In the genomic region with DNA sequence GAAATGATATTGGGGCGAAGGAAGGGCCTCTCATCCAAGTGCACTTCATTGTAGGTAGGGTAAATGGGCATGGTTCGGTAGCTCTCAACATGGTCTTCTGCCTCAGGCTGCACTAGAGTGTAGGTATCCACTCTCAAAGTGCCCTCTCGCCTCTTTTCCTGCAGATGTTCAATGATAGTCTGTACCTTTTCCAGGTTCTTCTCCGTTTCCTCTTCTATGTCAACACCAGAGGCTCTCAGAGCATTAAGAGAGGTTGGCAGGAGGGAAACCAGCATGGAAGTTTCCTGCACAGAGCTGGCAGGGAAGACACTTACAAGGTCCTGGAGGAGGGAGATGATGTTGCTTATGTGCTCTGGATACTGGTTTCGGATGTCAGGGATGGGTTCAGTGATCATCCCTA, we compare ENCODE assay signal across 24 cellular contexts. TPM values are rescaled to one million over a fixed set of nuclear protein-coding genes. Genes with fewer than 3 reads are reported as not detected.
DNase-seq lines count a peak whose midpoint lies in the region; ATAC-seq and TF ChIP-seq lines count a peak whose summit lies in the region.
"Had no signal": no experiment of that assay in that cellular context is flagged by ENCODE, and none has a peak within 500 bp of the region (broad histone marks: within the 10 kb centered on the region; RNA-seq: fewer than 3 reads in every experiment).

No MANE protein-coding gene starts in this region.

- 99% methylated on average over 5 of the region's 5 CpGs for WGBS in suprapubic skin

- DNase-seq in natural killer cell treated with Interleukin-12 subunit alpha and Interleukin-12 subunit beta and Interleukin-15 and Interleukin-18, amount 100 ng/mL, for 72 hours (ENCODE audit: low spot score): no peak
- DNase-seq in natural killer cell: no peak
- no peak for DNase-seq in Panc1 (ENCODE audit: low read depth, low spot score)
- no peak for DNase-seq in effector memory CD8-positive, alpha-beta T cell
- no peak for DNase-seq in breast epithelium (ENCODE audit: low spot score in 2 of 2)
- DNase-seq in suprapubic skin (ENCODE audit: low spot score in 2 of 2): no peak
- DNase-seq in mucosa of gallbladder (ENCODE audit: low spot score): no peak
- DNase-seq: activated CD4-positive, alpha-beta T cell treated with anti-CD3 and anti-CD28 coated beads, Interleukin-2, amount 50 U/mL, for 48 hours; activated naive CD4-positive, alpha-beta T cell treated with Interleukin-2 at 50 U/mL for 16 hours; brain microvascular endothelial cell; esophagus squamous epithelium; glutamatergic neuron; NCI-H1092 treated with DMSO at 0.1 percent for 48 hours; NCI-H2171; NCI-H69; PC-9; small intestine; stimulated activated CD4-positive, alpha-beta T cell treated with anti-CD3 and anti-CD28 coated beads, Interleukin-4, amount 100 ng/mL, for 4 hours; stimulated activated CD8-positive, alpha-beta memory T cell treated with anti-CD3 and anti-CD28 coated beads, Interleukin-4, amount 100 ng/mL, for 48 hours; tibial artery had no signal

- no peak overlapping the region for H3K27ac ChIP-seq in Panc1 (ENCODE audit: low read length)
- H3K27ac ChIP-seq in breast epithelium: no peak overlapping the region
- no peak overlapping the region for H3K27ac ChIP-seq in suprapubic skin
- H3K27ac ChIP-seq: brain microvascular endothelial cell, esophagus squamous epithelium, PC-9, tibial artery had no signal

- H3K27me3 ChIP-seq in Panc1 (ENCODE audit: control insufficient read depth, insufficient read depth, low read length) (no peaks in the 10 kb centered on the region), breast epithelium (no peaks in the 10 kb centered on the region), suprapubic skin (no peaks in the 10 kb centered on the region)
- H3K27me3 ChIP-seq: brain microvascular endothelial cell, esophagus squamous epithelium, tibial artery had no signal

- no peaks in the 10 kb centered on the region for H3K27me3 Mint-ChIP-seq in natural killer cell treated with Interleukin-12 subunit alpha and Interleukin-12 subunit beta and Interleukin-15 and Interleukin-18, amount 100 ng/mL, for 72 hours
- H3K27me3 Mint-ChIP-seq in natural killer cell (ENCODE audit: low read depth in 2 of 2): no peaks in the 10 kb centered on the region
- no peaks in the 10 kb centered on the region for H3K27me3 Mint-ChIP-seq in effector memory CD8-positive, alpha-beta T cell
- no peaks in the 10 kb centered on the region for H3K27me3 Mint-ChIP-seq in stimulated activated memory B cell treated with anti-CD40 and anti-IgM and Interleukin-4, amounts not matched to agents 10 μg/mL and 1 μg/mL and 100 μg/mL, for 72 hours

- peaks cover 60% of the 10 kb centered on the region for H3K36me3 Mint-ChIP-seq in natural killer cell treated with Interleukin-12 subunit alpha and Interleukin-12 subunit beta and Interleukin-15 and Interleukin-18, amount 100 ng/mL, for 72 hours
- H3K36me3 Mint-ChIP-seq in natural killer cell: peaks cover 24% of the 10 kb centered on the region
- H3K36me3 Mint-ChIP-seq in effector memory CD8-positive, alpha-beta T cell (ENCODE audit: insufficient read depth): peaks cover 87% of the 10 kb centered on the region
- peaks cover 67% of the 10 kb centered on the region for H3K36me3 Mint-ChIP-seq in stimulated activated memory B cell treated with anti-CD40 and anti-IgM and Interleukin-4, amounts not matched to agents 10 μg/mL and 1 μg/mL and 100 μg/mL, for 72 hours

- no peak for TF ChIP-seq EP300 in suprapubic skin (IDR thresholded peaks at IDR 0.05)

- no peak overlapping the region for H3K27ac Mint-ChIP-seq in natural killer cell treated with Interleukin-12 subunit alpha and Interleukin-12 subunit beta and Interleukin-15 and Interleukin-18, amount 100 ng/mL, for 72 hours
- H3K27ac Mint-ChIP-seq in natural killer cell: no peak overlapping the region
- H3K27ac Mint-ChIP-seq in effector memory CD8-positive, alpha-beta T cell: peak overlapping the region in 1 of 2 donors; percentile 61
- H3K27ac Mint-ChIP-seq in stimulated activated memory B cell treated with anti-CD40 and anti-IgM and Interleukin-4, amounts not matched to agents 10 μg/mL and 1 μg/mL and 100 μg/mL, for 72 hours: peak overlapping the region; percentile 51
- H3K27ac Mint-ChIP-seq: GM23338, nephron had no signal

- peaks cover 53 to 68% of the 10 kb centered on the region in 2 donors for H3K4me1 Mint-ChIP-seq in natural killer cell treated with Interleukin-12 subunit alpha and Interleukin-12 subunit beta and Interleukin-15 and Interleukin-18, amount 100 ng/mL, for 72 hours (ENCODE audit: low read depth in 2 of 2)
- H3K4me1 Mint-ChIP-seq in natural killer cell: peaks cover 48 to 58% of the 10 kb centered on the region in 2 donors
- H3K4me1 Mint-ChIP-seq in effector memory CD8-positive, alpha-beta T cell (ENCODE audit: low read depth in 2 of 2): peaks cover 51 to 62% of the 10 kb centered on the region in 2 donors
- peaks cover 65% of the 10 kb centered on the region for H3K4me1 Mint-ChIP-seq in stimulated activated memory B cell treated with anti-CD40 and anti-IgM and Interleukin-4, amounts not matched to agents 10 μg/mL and 1 μg/mL and 100 μg/mL, for 72 hours

- H3K9me3 Mint-ChIP-seq in natural killer cell treated with Interleukin-12 subunit alpha and Interleukin-12 subunit beta and Interleukin-15 and Interleukin-18, amount 100 ng/mL, for 72 hours: peaks cover 4% of the 10 kb centered on the region
- no peaks in the 10 kb centered on the region for H3K9me3 Mint-ChIP-seq in natural killer cell
- no peaks in the 10 kb centered on the region for H3K9me3 Mint-ChIP-seq in effector memory CD8-positive, alpha-beta T cell
- H3K9me3 Mint-ChIP-seq in stimulated activated memory B cell treated with anti-CD40 and anti-IgM and Interleukin-4, amounts not matched to agents 10 μg/mL and 1 μg/mL and 100 μg/mL, for 72 hours: peaks cover 3% of the 10 kb centered on the region
- H3K9me3 Mint-ChIP-seq: nephron had no signal

- H3K4me3 ChIP-seq in Panc1 (ENCODE audit: low read depth in 2 of 2, low read length in 2 of 2) (no peak overlapping the region), breast epithelium (peak overlapping the region in 1 of 3 donors; percentile 47), suprapubic skin (no peak overlapping the region)
- H3K4me3 ChIP-seq: GM23338, lung, PC-9, tibial artery had no signal

- in situ Hi-C loops in Panc1 (cut with HindIII; ENCODE audit: low pct_unique_long_range_greater_than_20kb, low sequenced_read_pairs): no loop called here

- intact Hi-C loops in natural killer cell (cut with micrococcal nuclease): loop anchor here (10.0 kb wide), 1 partner anchor 394 kb away; no protein-coding TSS in a partner anchor
- intact Hi-C loops in Panc1 (cut with micrococcal nuclease; ENCODE audit: unreplicated experiment): no loop called here
- intact Hi-C loops in breast epithelium (cut with DNase I; ENCODE audit: low total_unique reads): no loop called here

- CTCF ChIA-PET in Panc1 (lab: Charles Lee): no interaction called here

- TF ChIP-seq CTCF in natural killer cell (IDR thresholded peaks at IDR 0.05) (no peak), Panc1 (IDR thresholded peaks at IDR 0.05) (no peak), breast epithelium (IDR thresholded peaks at IDR 0.05) (no peak), suprapubic skin (IDR thresholded peaks at IDR 0.05) (no peak)

- TSS peak; percentile 4 for BruUV-seq in Panc1 (replicated peaks; lab: Mats Ljungman, UMichigan)

- TF ChIP-seq POLR2A in breast epithelium (IDR thresholded peaks at IDR 0.05) (no peak), suprapubic skin (IDR thresholded peaks at IDR 0.05) (no peak)

- peak overlapping the region; percentile 78 for H3K4me3 Mint-ChIP-seq in natural killer cell treated with Interleukin-12 subunit alpha and Interleukin-12 subunit beta and Interleukin-15 and Interleukin-18, amount 100 ng/mL, for 72 hours
- no peak overlapping the region for H3K4me3 Mint-ChIP-seq in natural killer cell
- peak overlapping the region; percentile 81 for H3K4me3 Mint-ChIP-seq in effector memory CD8-positive, alpha-beta T cell
- no peak overlapping the region for H3K4me3 Mint-ChIP-seq in stimulated activated memory B cell treated with anti-CD40 and anti-IgM and Interleukin-4, amounts not matched to agents 10 μg/mL and 1 μg/mL and 100 μg/mL, for 72 hours
- H3K4me3 Mint-ChIP-seq: GM23338, nephron had no signal

- H3K36me3 ChIP-seq in Panc1 (ENCODE audit: control insufficient read depth, insufficient read depth, low read length): peaks cover 10% of the 10 kb centered on the region; the same call in 1 of the 2 replicates
- no peaks in the 10 kb centered on the region for H3K36me3 ChIP-seq in breast epithelium
- H3K36me3 ChIP-seq in suprapubic skin: peaks cover 64% of the 10 kb centered on the region

- no peak for ATAC-seq in natural killer cell treated with Interleukin-12 subunit alpha and Interleukin-12 subunit beta and Interleukin-15 and Interleukin-18, amount 100 ng/mL, for 72 hours
- ATAC-seq in natural killer cell (no peak), Panc1 (no peak)
- no peak for ATAC-seq in effector memory CD8-positive, alpha-beta T cell (replicated peaks)
- ATAC-seq in stimulated activated memory B cell treated with anti-CD40 and anti-IgM and Interleukin-4, amounts not matched to agents 10 μg/mL and 1 μg/mL and 100 μg/mL, for 72 hours: no peak
- ATAC-seq: GM23338 had no signal

- POLR2A ChIA-PET in Panc1 (lab: Charles Lee): interaction anchor here (0.5 kb wide), 1 partner anchor 119 kb away, joined by 3 read pairs; no protein-coding TSS in a partner anchor

- H3K4me1 ChIP-seq in Panc1 (ENCODE audit: control insufficient read depth, insufficient read depth, low read length) (peaks cover under 1% of the 10 kb centered on the region), breast epithelium (peaks cover 5 to 6% of the 10 kb centered on the region in 2 donors), suprapubic skin (peaks cover 53% of the 10 kb centered on the region)

- H3K9me3 ChIP-seq in Panc1 (ENCODE audit: control insufficient read depth, insufficient read depth, low read depth, low read length) (no peaks in the 10 kb centered on the region), breast epithelium (no peaks in the 10 kb centered on the region), suprapubic skin (no peaks in the 10 kb centered on the region)
- H3K9me3 ChIP-seq: esophagus squamous epithelium, tibial artery had no signal

RNA-seq across cellular contexts. Expression of gene ZNFX1, which starts 7.1 kb away (rescaled TPM):
- 10 to 100 TPM; 52.9 to 62.9 TPM for total RNA-seq in natural killer cell treated with Interleukin-12 subunit alpha and Interleukin-12 subunit beta and Interleukin-15 and Interleukin-18, amount 100 ng/mL, for 72 hours
- 10 to 100 TPM; 55.8 to 58.5 (median 57.8) TPM for total RNA-seq in natural killer cell
- 39.4 TPM for total RNA-seq in Panc1 (2021; ENCODE audit: unreplicated experiment)
- 22.5 TPM for polyA plus RNA-seq in Panc1 (2012; ENCODE audit: insufficient read length)
- 10 to 100 TPM; 36.3 to 42.1 (median 36.7) TPM for total RNA-seq in breast epithelium
- total RNA-seq in suprapubic skin: 10 to 100 TPM; 25.9 to 36.1 (median 33.2) TPM
- 35.3 TPM for total RNA-seq in mucosa of gallbladder

RNA-seq across cellular contexts. Expression of gene DDX27, which starts 51.5 kb away (rescaled TPM):
- 10 to 100 TPM; 41.4 to 60.2 TPM for total RNA-seq in natural killer cell treated with Interleukin-12 subunit alpha and Interleukin-12 subunit beta and Interleukin-15 and Interleukin-18, amount 100 ng/mL, for 72 hours
- total RNA-seq in natural killer cell: 10 to 100 TPM; 71.5 to 91.3 (median 75.9) TPM
- total RNA-seq in Panc1 (2021; ENCODE audit: unreplicated experiment): 63.4 TPM
- polyA plus RNA-seq in Panc1 (2012; ENCODE audit: insufficient read length): 79.2 TPM
- 10 to 100 TPM; 28.5 to 35.1 (median 34.8) TPM for total RNA-seq in breast epithelium
- 10 to 100 TPM; 29.3 to 49.5 (median 38.0) TPM for total RNA-seq in suprapubic skin
- 32.6 TPM for total RNA-seq in mucosa of gallbladder

Comparison
In these comparisons a context has a peak if more than half of its experiments do, and no peak if none do; other contexts are left out.
1. H3K4me3 Mint-ChIP-seq: peak in natural killer cell treated with Interleukin-12 subunit alpha and Interleukin-12 subunit beta and Interleukin-15 and Interleukin-18, amount 100 ng/mL, for 72 hours (single experiment) and effector memory CD8-positive, alpha-beta T cell (2 of 2); none in natural killer cell (single experiment) and stimulated activated memory B cell treated with anti-CD40 and anti-IgM and Interleukin-4, amounts not matched to agents 10 μg/mL and 1 μg/mL and 100 μg/mL, for 72 hours (single experiment).